8 cellular contexts compared by ENCODE assay signal in the genomic region with DNA sequence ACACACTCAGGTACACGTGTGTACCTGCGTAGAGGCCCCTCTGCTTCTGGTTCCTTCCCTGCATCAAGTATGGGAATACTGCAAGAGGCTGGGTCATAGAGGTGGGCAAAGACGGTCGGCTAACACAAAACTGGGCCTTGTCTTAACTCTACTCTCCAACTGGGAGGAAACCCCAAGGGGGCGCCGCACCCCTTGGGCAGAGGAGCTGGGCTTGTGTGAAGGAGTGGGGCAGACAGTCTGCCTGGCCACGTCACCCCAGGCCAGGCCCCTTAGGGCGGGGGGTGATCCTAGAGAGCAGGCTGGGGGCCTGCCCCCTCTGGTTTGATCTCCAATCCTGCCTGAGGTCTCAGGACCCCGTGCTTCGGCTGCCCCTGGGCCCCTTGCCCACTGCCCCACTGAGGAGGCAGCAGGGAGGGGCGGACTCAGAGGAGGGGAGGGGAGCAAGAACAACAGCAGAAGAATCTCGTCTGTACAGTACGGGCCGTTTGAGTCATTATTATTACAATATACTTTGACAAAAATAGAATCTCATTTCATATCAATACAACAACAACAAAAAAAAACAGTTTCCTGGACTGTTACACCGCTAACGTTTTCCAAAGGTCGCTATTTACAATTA. TPM values are rescaled to one million over a fixed set of nuclear protein-coding genes. Genes with fewer than 3 reads are reported as not detected.
DNase-seq lines count a peak whose midpoint lies in the region; ATAC-seq, FAIRE-seq and TF ChIP-seq lines count a peak whose summit lies in the region.

No MANE protein-coding gene starts in this region.

- in situ Hi-C loops in GM13976 (cut with MboI; ENCODE audit: low sequenced_read_pairs, unreplicated experiment) = no loop called here
- in situ Hi-C loops in HepG2 (cut with HindIII; ENCODE audit: extremely low pct_ligation_motif_present, low pct_unique_long_range_greater_than_20kb) = no loop called here

- no peak for TF ChIP-seq EP300 in HepG2 (IDR thresholded peaks at IDR 0.05; ENCODE audit: low read depth in 2 of 2, low read length in 2 of 2)
- no peak for TF ChIP-seq EP300 in HepG2 (CRISPR knock-in tag; IDR thresholded peaks at IDR 0.05; ENCODE audit: borderline replicate concordance)

- POLR2A ChIA-PET in AG04449 (lab: Yijun Ruan, JAX) (interaction anchor here (0.7 to 1.3 kb wide), 2 partner anchors 11 to 35 kb away, joined by 3 to 5 read pairs; no protein-coding TSS in a partner anchor), HepG2 (lab: Yijun Ruan, JAX) (interaction anchor here (1.3 to 1.5 kb wide), 2 partner anchors 9 to 35 kb away, joined by 4 to 6 read pairs; a partner anchor contains a TSS)

- TF ChIP-seq RAD21 in HepG2 (CRISPR knock-in tag; IDR thresholded peaks at IDR 0.05) = peak; percentile 32; the same call in 1 of the 2 replicates

- H3K9ac ChIP-seq in HepG2 (ENCODE audit: insufficient read depth, low read depth, low read length) = no peak overlapping the region
- H3K9ac ChIP-seq in smooth muscle cell (ENCODE audit: low read depth) = no peak overlapping the region

- ATAC-seq in HepG2 (peak; percentile 53), HG02885 (IDR thresholded peaks at IDR 0.05; ENCODE audit: poor library complexity, unreplicated experiment) (no peak)

- H3K27me3 ChIP-seq in ascending aorta = no peaks in the 10 kb centered on the region
- no peaks in the 10 kb centered on the region for H3K27me3 ChIP-seq in HepG2 (ENCODE audit: control insufficient read depth in 1 of 2, insufficient read depth in 2 of 2, low read length in 2 of 2)
- no peaks in the 10 kb centered on the region for H3K27me3 ChIP-seq in smooth muscle cell (ENCODE audit: low read depth)

- H4K20me1 ChIP-seq in HepG2 (ENCODE audit: insufficient read depth, low read length) (no peaks in the 10 kb centered on the region), smooth muscle cell (ENCODE audit: low read depth) (peaks cover 92% of the 10 kb centered on the region)

- WGBS in HepG2 (ENCODE audit: low lambda C conversion rate) = 87% methylated on average over 17 of the region's 17 CpGs
- WGBS in smooth muscle cell (ENCODE audit: low lambda C conversion rate) = 84% methylated on average over 17 of the region's 17 CpGs

- CTCF ChIA-PET in AG04449 (lab: Yijun Ruan, JAX) (interaction anchor here (0.8 to 7.9 kb wide), 6 partner anchors 10 to 126 kb away, joined by 3 to 74 read pairs (median 10); a partner anchor contains a TSS), HepG2 (lab: Yijun Ruan, JAX; ENCODE audit: low intra/inter-chr PET ratio, low total read pairs) (interaction anchor here (0.8 kb wide), 1 partner anchor 120 kb away, joined by 3 read pairs; no protein-coding TSS in a partner anchor)

- peak overlapping the region; percentile 73 to 75 for H3K27ac ChIP-seq in ascending aorta
- no peak overlapping the region for H3K27ac ChIP-seq in HepG2 (ENCODE audit: extremely low read length, insufficient read depth, low read length)
- H3K27ac ChIP-seq in smooth muscle cell (ENCODE audit: low read depth) = no peak overlapping the region

- TF ChIP-seq CTCF in AG04449 (IDR thresholded peaks at IDR 0.05; ENCODE audit: insufficient read depth, low read length, missing control alignments) (peak; percentile 17), GM13976 (IDR thresholded peaks at IDR 0.05; ENCODE audit: borderline replicate concordance, control extremely low read depth, extremely low read depth, insufficient read depth, missing control alignments) (peak; percentile 21), ascending aorta (IDR thresholded peaks at IDR 0.05) (no peak), HepG2 (CRISPR knock-in tag; IDR thresholded peaks at IDR 0.05) (peak; percentile 59), smooth muscle cell (IDR thresholded peaks at IDR 0.05; ENCODE audit: borderline replicate concordance, insufficient read depth, poor library complexity, severe bottlenecking) (no peak)

- peaks cover 15% of the 10 kb centered on the region for H3F3A ChIP-seq in smooth muscle cell (ENCODE audit: low read depth)

- no peak overlapping the region for H2AFZ ChIP-seq in HepG2 (ENCODE audit: low read length)
- no peak overlapping the region for H2AFZ ChIP-seq in smooth muscle cell (ENCODE audit: low read depth)

- H3K9me3 ChIP-seq in ascending aorta (no peaks in the 10 kb centered on the region), HepG2 (ENCODE audit: low read length) (no peaks in the 10 kb centered on the region), smooth muscle cell (replicated peaks; ENCODE audit: low read depth) (no peaks in the 10 kb centered on the region)

- peaks cover 42 to 50% of the 10 kb centered on the region in 2 donors for H3K36me3 ChIP-seq in ascending aorta
- H3K36me3 ChIP-seq in HepG2 (replicated peaks in 1 of 2; ENCODE audit: control insufficient read depth in 1 of 2, insufficient read depth in 2 of 2, low read length in 2 of 2) = peaks cover 5 to 14% of the 10 kb centered on the region in 2 experiments; a peak in 4 of 5 replicates
- no peaks in the 10 kb centered on the region for H3K36me3 ChIP-seq in smooth muscle cell (ENCODE audit: low read depth)

- H3K79me2 ChIP-seq in HepG2 (ENCODE audit: insufficient read depth, low read length) (no peaks in the 10 kb centered on the region), smooth muscle cell (ENCODE audit: low read depth) (no peaks in the 10 kb centered on the region)

- H3K4me1 ChIP-seq in ascending aorta (peaks cover 35 to 55% of the 10 kb centered on the region in 2 donors), HepG2 (ENCODE audit: insufficient read depth, low read length) (peaks cover 23% of the 10 kb centered on the region), smooth muscle cell (ENCODE audit: low read depth) (no peaks in the 10 kb centered on the region)

- TF ChIP-seq POLR2A in HepG2 (IDR thresholded peaks at IDR 0.05; ENCODE audit: insufficient read depth in 1 of 2, low read depth in 2 of 2, low read length in 2 of 2) = no peak

- no peak overlapping the region for H3K4me3 ChIP-seq in AG04449 (ENCODE audit: low read depth, low read length)
- H3K4me3 ChIP-seq in ascending aorta = peak overlapping the region; percentile 7 to 11
- H3K4me3 ChIP-seq in HepG2 (replicated peaks in 1 of 3; ENCODE audit: insufficient read depth in 1 of 3, low read depth in 2 of 3, low read length in 3 of 3) = no peak overlapping the region
- H3K4me3 ChIP-seq in smooth muscle cell = no peak overlapping the region

- H3K4me2 ChIP-seq in HepG2 (ENCODE audit: low read depth, low read length) (no peak overlapping the region), smooth muscle cell (no peak overlapping the region)

- DNase-seq in AG04449 (ENCODE audit: low read depth, low spot score) (no peak), GM13976 (ENCODE audit: low spot score) (no peak), ascending aorta (ENCODE audit: low spot score in 2 of 2) (no peak), HepG2 (ENCODE audit: low spot score) (peak; percentile 17), smooth muscle cell (lab: John Stamatoyannopoulos, UW; ENCODE audit: unreplicated experiment) (no peak), NCI-H446 (lab: John Stamatoyannopoulos, UW) (no peak), GM19238 (ENCODE audit: insufficient read length, low spot score) (no peak)

- intact Hi-C loops in ascending aorta (cut with DNase I) (no loop called here), HepG2 (cut with micrococcal nuclease; ENCODE audit: unreplicated experiment) (no loop called here)

- FAIRE-seq in HepG2 (lab: Jason Lieb, UNC) = no peak

- no TSS peak for BruUV-seq in HepG2 (replicated peaks; lab: Mats Ljungman, UMichigan)

TF ChIP-seq in HepG2, 621 proteins besides CTCF, POLR2A, EP300 and RAD21:
- TF ChIP-seq STAG1 (CRISPR knock-in tag; IDR thresholded peaks at IDR 0.05) (peak; percentile 44), SIN3B (IDR thresholded peaks at IDR 0.05; ENCODE audit: low read length) (no peak)

RNA-seq across cellular contexts. Expression of a gene that starts 34.7 kb away (rescaled TPM):
- total RNA-seq in ascending aorta (106 TPM), HepG2 (2016; rRNA removed; fragmentation: Illumina TruSeq; extraction: Trizol) (1.3 and 1.6 TPM in 2 replicates), smooth muscle cell (23.2 and 24.3 TPM in 2 replicates)
- total RNA-seq in HepG2 (2016; cell fraction: cytosol; rRNA removed; fragmentation: Illumina TruSeq; extraction: Trizol; ENCODE audit: low read depth) = 0.10 and 0.18 TPM in 2 replicates
- 0.94 and 1.4 TPM in 2 replicates for total RNA-seq in HepG2 (2016; cell fraction: insoluble cytoplasmic fraction; rRNA removed; fragmentation: Illumina TruSeq; extraction: Trizol)
- 0.86 and 1.1 TPM in 2 replicates for total RNA-seq in HepG2 (2016; cell fraction: membrane; rRNA removed; fragmentation: Illumina TruSeq; extraction: Trizol)
- 1.6 and 2.1 TPM in 2 replicates for total RNA-seq in HepG2 (2016; cell fraction: nucleus; rRNA removed; fragmentation: Illumina TruSeq; extraction: Trizol)
- polyA plus RNA-seq in HepG2 (2011; rRNA removed) (3.9 and 4.8 TPM in 2 replicates), smooth muscle cell (40.5 and 45.6 TPM in 2 replicates)
- polyA plus RNA-seq in HepG2 (2011; cell fraction: cytosol; rRNA removed) = 3.4 and 4.5 TPM in 2 replicates
- 16.7 and 19.0 TPM in 2 replicates for polyA plus RNA-seq in HepG2 (2011; cell fraction: nucleus; rRNA removed)
- 7.2 and 7.9 TPM in 2 replicates for polyA plus RNA-seq in HepG2 (2012)
- polyA plus RNA-seq in HepG2 (2016; cell fraction: cytosol; fragmentation: Illumina TruSeq; extraction: Trizol; ENCODE audit: low read depth) = 0.14 and 0.24 TPM in 2 replicates
- 2.7 and 4.2 TPM in 2 replicates for polyA plus RNA-seq in HepG2 (2016; cell fraction: insoluble cytoplasmic fraction; fragmentation: Illumina TruSeq; extraction: Trizol; ENCODE audit: low read depth)
- polyA plus RNA-seq in HepG2 (2016; cell fraction: membrane; fragmentation: Illumina TruSeq; extraction: Trizol; ENCODE audit: low read depth) = 0.64 and 0.70 TPM in 2 replicates
- 5.2 and 6.2 TPM in 2 replicates for polyA plus RNA-seq in HepG2 (2016; cell fraction: nucleus; fragmentation: Illumina TruSeq; extraction: Trizol; ENCODE audit: insufficient read depth, low read depth)
- polyA minus RNA-seq in HepG2 (2011; rRNA and poly(A)+ RNA removed; ENCODE audit: low replicate concordance) = 6.9 and 12.7 TPM in 2 replicates
- 4.3 and 7.2 TPM in 2 replicates for polyA minus RNA-seq in HepG2 (2011; cell fraction: cytosol; rRNA and poly(A)+ RNA removed)
- polyA minus RNA-seq in HepG2 (2011; cell fraction: nucleus; rRNA and poly(A)+ RNA removed) = 5.4 and 6.3 TPM in 2 replicates

Comparison
In these comparisons a context has a peak if more than half of its experiments do, and no peak if none do; other contexts are left out.
1. H3K4me3 ChIP-seq: peak in ascending aorta (2 of 2); none in AG04449 (single experiment), HepG2 (0 of 3) and smooth muscle cell (single experiment).
2. CTCF ChIP-seq: peak in AG04449 (single experiment), GM13976 (single experiment) and HepG2 (single experiment); none in ascending aorta (0 of 3) and smooth muscle cell (single experiment).
3. H3K27ac ChIP-seq: peak in ascending aorta (2 of 2); none in HepG2 (single experiment) and smooth muscle cell (single experiment).